In genomic region chr5:178130576-178131445, GRCh38 we compare ENCODE assay signal across 8 cellular contexts. TPM values are rescaled to one million over a fixed set of nuclear protein-coding genes. Genes with fewer than 3 reads are reported as not detected.
A peak's percentile ranks its signal among the peaks of the same experiment; 100 is the strongest.
DNase-seq lines count a peak whose midpoint lies in the region; ATAC-seq and TF ChIP-seq lines count a peak whose summit lies in the region.

Gene RMND5B (plus strand): TSS chr5:178131014. CDS start chr5:178138120, 7,106 bp downstream.

- peak within 1 kb of the TSS; percentile 66 for H3K27ac Mint-ChIP-seq in dendritic cell treated with granulocyte-macrophage colony-stimulating factor and Interleukin-4, amounts not matched to agents 40 ng/mL and 50 ng/mL, for 4 days

- H3K36me3 ChIP-seq in BE2C (peaks cover 8% of the 10 kb centered on the region), left lung (peaks cover 0 to 23% of the 10 kb centered on the region in 2 donors)

- H3K27me3 ChIP-seq in BE2C (no peaks in the 10 kb centered on the region), left lung (no peaks in the 10 kb centered on the region)

- peaks cover 28% of the 10 kb centered on the region for H3K36me3 Mint-ChIP-seq in dendritic cell treated with granulocyte-macrophage colony-stimulating factor and Interleukin-4, amounts not matched to agents 40 ng/mL and 50 ng/mL, for 4 days (ENCODE audit: low read depth)

- no peak for TF ChIP-seq CTCF in BE2C (IDR thresholded peaks at IDR 0.05; ENCODE audit: low read depth, low read length)
- TF ChIP-seq CTCF in left lung (IDR thresholded peaks at IDR 0.05) = no peak

- H3K4me3 ChIP-seq in BE2C (ENCODE audit: low read depth, low read length) (peak within 1 kb of the TSS; percentile 90), left lung (peak within 1 kb of the TSS; percentile 76 to 82)

- peaks cover 8% of the 10 kb centered on the region for H3K27me3 Mint-ChIP-seq in dendritic cell treated with granulocyte-macrophage colony-stimulating factor and Interleukin-4, amounts not matched to agents 40 ng/mL and 50 ng/mL, for 4 days

- H3K4me1 Mint-ChIP-seq in dendritic cell treated with granulocyte-macrophage colony-stimulating factor and Interleukin-4, amounts not matched to agents 40 ng/mL and 50 ng/mL, for 4 days (ENCODE audit: low read depth) = peaks cover 14% of the 10 kb centered on the region

- peak; percentile 83 for TF ChIP-seq POLR2A in GM19193 (IDR thresholded peaks at IDR 0.05; ENCODE audit: extremely low read depth, insufficient read depth, insufficient read length)

- peak; percentile 55 for ATAC-seq in HG03378 (IDR thresholded peaks at IDR 0.05; ENCODE audit: unreplicated experiment)
- ATAC-seq in left lung = peak; percentile 97

- intact Hi-C loops in dendritic cell treated with granulocyte-macrophage colony-stimulating factor and Interleukin-4, amounts not matched to agents 40 ng/mL and 50 ng/mL, for 4 days (cut with micrococcal nuclease) = loop anchor here (1.0 kb wide), 1 partner anchor 23 kb away; no protein-coding TSS in a partner anchor
- intact Hi-C loops in left lung (cut with DNase I) = no loop called here

- peak within 1 kb of the TSS; percentile 87 for H3K4me3 Mint-ChIP-seq in dendritic cell treated with granulocyte-macrophage colony-stimulating factor and Interleukin-4, amounts not matched to agents 40 ng/mL and 50 ng/mL, for 4 days

- H3K4me1 ChIP-seq in BE2C (no peaks in the 10 kb centered on the region), left lung (peaks cover 8 to 27% of the 10 kb centered on the region in 2 donors)

- H3K9me3 Mint-ChIP-seq in dendritic cell treated with granulocyte-macrophage colony-stimulating factor and Interleukin-4, amounts not matched to agents 40 ng/mL and 50 ng/mL, for 4 days = no peaks in the 10 kb centered on the region

- peak within 1 kb of the TSS; percentile 82 to 87 for H3K27ac ChIP-seq in left lung

- peak; percentile 93 for DNase-seq in BE2C
- DNase-seq in NCI-H526 treated with DMSO at 0.1 percent for 48 hours (lab: John Stamatoyannopoulos, UW) = peak; percentile 56
- peak; percentile 65 to 78 for DNase-seq in activated CD4-positive, alpha-beta T cell treated with anti-CD3 and anti-CD28 coated beads, Interleukin-2, amount 50 U/mL, for 24 hours (ENCODE audit: low read depth in 1 of 2, low spot score in 1 of 2)
- DNase-seq in left lung = peak; percentile 81 to 97
- peak; percentile 74 for DNase-seq in stimulated activated CD4-positive, alpha-beta T cell treated with anti-CD3 and anti-CD28 coated beads, Interleukin-2, amount 100 ng/mL, for 4 hours (ENCODE audit: low read depth)

- no peaks in the 10 kb centered on the region for H3K9me3 ChIP-seq in BE2C
- no peaks in the 10 kb centered on the region for H3K9me3 ChIP-seq in left lung

RNA-seq across cellular contexts. Expression of gene RMND5B, which starts in this region (rescaled TPM):
- polyA plus RNA-seq in BE2C (2012; ENCODE audit: insufficient read depth, insufficient read length, low read depth) = 80.6 TPM
- 10 to 100 TPM; 30.8 to 41.5 TPM for total RNA-seq in left lung

Comparison
In these comparisons a context has a peak if more than half of its experiments do, and no peak if none do; other contexts are left out.
1. Peak in every context shown above with its lines: DNase-seq, ATAC-seq, H3K4me3 ChIP-seq and H3K27ac ChIP-seq.